In genomic region chr18:39441648-39442047, GRCh38 we compare ENCODE assay signal across 28 cellular contexts.
"Had no signal": no experiment of that assay in that cellular context is flagged by ENCODE, and none has a peak within 500 bp of the region (broad histone marks: within the 10 kb centered on the region; RNA-seq: fewer than 3 reads in every experiment).

No MANE protein-coding gene starts in this region.

- ATAC-seq: activated CD4-positive, CD25-positive, alpha-beta regulatory T cell treated with anti-CD3 and anti-CD28 coated beads, Interleukin-2, amount 50 U/mL, for 24 hours; activated CD8-positive, alpha-beta memory T cell treated with anti-CD3 and anti-CD28 coated beads, Interleukin-2, amount 10 ng/mL, durations not matched to agents 7 days and 5 days; activated naive CD8-positive, alpha-beta T cell treated with anti-CD3 and anti-CD28 coated beads, Interleukin-2, amount 50 U/mL, for 24 hours had no signal

- H3K27ac Mint-ChIP-seq: activated CD4-positive, alpha-beta memory T cell treated with anti-CD3 and anti-CD28 coated beads, Interleukin-2, amount 10 ng/mL, durations not matched to agents 7 days and 5 days; activated CD8-positive, alpha-beta memory T cell treated with anti-CD3 and anti-CD28 coated beads, Interleukin-2, amount 10 ng/mL, durations not matched to agents 7 days and 5 days; activated naive CD4-positive, alpha-beta T cell treated with anti-CD3 and anti-CD28 coated beads, Interleukin-2, amount 10 ng/mL, durations not matched to agents 7 days and 5 days; activated naive CD8-positive, alpha-beta T cell; activated naive CD8-positive, alpha-beta T cell treated with anti-CD3 and anti-CD28 coated beads, Interleukin-2, amount 50 U/mL, for 24 hours; brain had no signal

- H3K4me1 ChIP-seq: SJCRH30 had no signal

- DNase-seq: activated CD4-positive, alpha-beta memory T cell treated with anti-CD3 and anti-CD28 coated beads, Interleukin-2, amount 10 ng/mL, durations not matched to agents 7 days and 5 days; activated CD4-positive, alpha-beta T cell treated with anti-CD3 and anti-CD28 coated beads for 4 hours; activated CD8-positive, alpha-beta memory T cell treated with anti-CD3 and anti-CD28 coated beads for 24 hours; activated CD8-positive, alpha-beta memory T cell treated with anti-CD3 and anti-CD28 coated beads, Interleukin-2, amount 10 ng/mL, durations not matched to agents 7 days and 5 days; activated CD8-positive, alpha-beta memory T cell treated with anti-CD3 and anti-CD28 coated beads, Interleukin-2, amount 50 U/mL, for 48 hours; activated effector memory CD4-positive, alpha-beta T cell treated with Interleukin-2 at 50 U/mL for 16 hours; activated naive CD4-positive, alpha-beta T cell treated with anti-CD3 and anti-CD28 coated beads, Interleukin-2, amount 10 ng/mL, durations not matched to agents 7 days and 5 days; activated naive CD8-positive, alpha-beta T cell treated with anti-CD3 and anti-CD28 coated beads, Interleukin-2, amount 50 U/mL, for 24 hours; activated T-cell treated with anti-CD3 and anti-CD28 coated beads, Interleukin-2, amount 50 U/mL, for 48 hours; anterior cingulate cortex; central memory CD4-positive, alpha-beta T cell; Karpas-422; MM.1S; MV-4-11; NCI-H1092; NCI-H1436 treated with DMSO at 0.1 percent for 48 hours; NCI-H1694 treated with DMSO at 0.1 percent for 48 hours; NCI-H2029; NCI-H345; NCI-H524 treated with DMSO at 0.1 percent for 48 hours; NCI-H748 treated with DMSO at 0.1 percent for 48 hours; SHP77; SJCRH30; T1000 had no signal

- H3K4me3 ChIP-seq: SJCRH30, SK-N-MC had no signal

- H3K27ac ChIP-seq: SJCRH30, SK-N-MC had no signal

- H3K36me3 ChIP-seq: SJCRH30 had no signal

- H3K4me3 Mint-ChIP-seq: activated CD4-positive, alpha-beta memory T cell treated with anti-CD3 and anti-CD28 coated beads, Interleukin-2, amount 10 ng/mL, durations not matched to agents 7 days and 5 days; activated CD8-positive, alpha-beta memory T cell treated with anti-CD3 and anti-CD28 coated beads, Interleukin-2, amount 10 ng/mL, durations not matched to agents 7 days and 5 days; activated naive CD4-positive, alpha-beta T cell treated with anti-CD3 and anti-CD28 coated beads, Interleukin-2, amount 10 ng/mL, durations not matched to agents 7 days and 5 days; activated naive CD8-positive, alpha-beta T cell; activated naive CD8-positive, alpha-beta T cell treated with anti-CD3 and anti-CD28 coated beads, Interleukin-2, amount 50 U/mL, for 24 hours; brain had no signal

- H3K4me1 Mint-ChIP-seq: activated CD4-positive, alpha-beta memory T cell treated with anti-CD3 and anti-CD28 coated beads, Interleukin-2, amount 10 ng/mL, durations not matched to agents 7 days and 5 days; activated CD8-positive, alpha-beta memory T cell treated with anti-CD3 and anti-CD28 coated beads, Interleukin-2, amount 10 ng/mL, durations not matched to agents 7 days and 5 days; activated naive CD4-positive, alpha-beta T cell treated with anti-CD3 and anti-CD28 coated beads, Interleukin-2, amount 10 ng/mL, durations not matched to agents 7 days and 5 days; activated naive CD8-positive, alpha-beta T cell treated with anti-CD3 and anti-CD28 coated beads, Interleukin-2, amount 50 U/mL, for 24 hours; brain had no signal

- H3K36me3 Mint-ChIP-seq: activated CD8-positive, alpha-beta memory T cell treated with anti-CD3 and anti-CD28 coated beads, Interleukin-2, amount 10 ng/mL, durations not matched to agents 7 days and 5 days; activated naive CD4-positive, alpha-beta T cell treated with anti-CD3 and anti-CD28 coated beads, Interleukin-2, amount 10 ng/mL, durations not matched to agents 7 days and 5 days; activated naive CD8-positive, alpha-beta T cell; brain had no signal

- H3K27me3 Mint-ChIP-seq: activated CD4-positive, alpha-beta memory T cell treated with anti-CD3 and anti-CD28 coated beads, Interleukin-2, amount 10 ng/mL, durations not matched to agents 7 days and 5 days; activated CD8-positive, alpha-beta memory T cell treated with anti-CD3 and anti-CD28 coated beads, Interleukin-2, amount 10 ng/mL, durations not matched to agents 7 days and 5 days; activated naive CD4-positive, alpha-beta T cell treated with anti-CD3 and anti-CD28 coated beads, Interleukin-2, amount 10 ng/mL, durations not matched to agents 7 days and 5 days; activated naive CD8-positive, alpha-beta T cell; activated naive CD8-positive, alpha-beta T cell treated with anti-CD3 and anti-CD28 coated beads, Interleukin-2, amount 50 U/mL, for 24 hours had no signal

- H3K27me3 ChIP-seq: SJCRH30 had no signal
